Comparison of ENCODE assay signal across 8 cellular contexts in genomic region chr19:56477429-56478338, GRCh38. TPM values are rescaled to one million over a fixed set of nuclear protein-coding genes. Genes with fewer than 3 reads are reported as not detected.
DNase-seq lines count a peak whose midpoint lies in the region; ATAC-seq and TF ChIP-seq lines count a peak whose summit lies in the region.

No MANE protein-coding gene starts in this region.

- H3K27me3 Mint-ChIP-seq in activated T-helper 2 cell treated with anti-CD3 and anti-CD28 coated beads, Interferon-gamma antibody, Interleukin-2, Interleukin-4, amounts not matched to agents 10 μg/mL and 5 μg/mL and 100 μg/mL, durations not matched to agents 14 hours and 24 hours and 36 hours (ENCODE audit: low read depth), result no peaks in the 10 kb centered on the region
- peaks cover 0 to 12% of the 10 kb centered on the region in 2 donors for H3K27me3 Mint-ChIP-seq in natural killer cell treated with Interleukin-12 subunit alpha and Interleukin-12 subunit beta and Interleukin-15 and Interleukin-18, amount 100 ng/mL, for 72 hours
- peaks cover 31% of the 10 kb centered on the region for H3K27me3 Mint-ChIP-seq in stimulated activated naive CD8-positive, alpha-beta T cell treated with anti-CD3 and anti-CD28 coated beads, Interleukin-15, amount 100 ng/mL, for 72 hours

- TF ChIP-seq CTCF in fibroblast of villous mesenchyme (IDR thresholded peaks at IDR 0.05; ENCODE audit: insufficient read depth, low read depth, low read length), result no peak

- H3K9me3 Mint-ChIP-seq in activated T-helper 2 cell treated with anti-CD3 and anti-CD28 coated beads, Interferon-gamma antibody, Interleukin-2, Interleukin-4, amounts not matched to agents 10 μg/mL and 5 μg/mL and 100 μg/mL, durations not matched to agents 14 hours and 24 hours and 36 hours, result peaks cover 72% of the 10 kb centered on the region
- peaks cover 31% of the 10 kb centered on the region for H3K9me3 Mint-ChIP-seq in natural killer cell treated with Interleukin-12 subunit alpha and Interleukin-12 subunit beta and Interleukin-15 and Interleukin-18, amount 100 ng/mL, for 72 hours
- H3K9me3 Mint-ChIP-seq in stimulated activated naive CD8-positive, alpha-beta T cell treated with anti-CD3 and anti-CD28 coated beads, Interleukin-15, amount 100 ng/mL, for 72 hours, result peaks cover 60 to 68% of the 10 kb centered on the region in 2 donors

- peak overlapping the region; percentile 70 for H3K4me3 Mint-ChIP-seq in activated T-helper 2 cell treated with anti-CD3 and anti-CD28 coated beads, Interferon-gamma antibody, Interleukin-2, Interleukin-4, amounts not matched to agents 10 μg/mL and 5 μg/mL and 100 μg/mL, durations not matched to agents 14 hours and 24 hours and 36 hours (ENCODE audit: low read depth)
- peak overlapping the region; percentile 85 for H3K4me3 Mint-ChIP-seq in natural killer cell treated with Interleukin-12 subunit alpha and Interleukin-12 subunit beta and Interleukin-15 and Interleukin-18, amount 100 ng/mL, for 72 hours
- peak overlapping the region; percentile 86 to 98 for H3K4me3 Mint-ChIP-seq in stimulated activated naive CD8-positive, alpha-beta T cell treated with anti-CD3 and anti-CD28 coated beads, Interleukin-15, amount 100 ng/mL, for 72 hours

- H3K4me3 ChIP-seq in fibroblast of villous mesenchyme (ENCODE audit: low read depth, low read length), result peak overlapping the region; percentile 62

- H3K27ac Mint-ChIP-seq in activated T-helper 2 cell treated with anti-CD3 and anti-CD28 coated beads, Interferon-gamma antibody, Interleukin-2, Interleukin-4, amounts not matched to agents 10 μg/mL and 5 μg/mL and 100 μg/mL, durations not matched to agents 14 hours and 24 hours and 36 hours, result no peak overlapping the region
- H3K27ac Mint-ChIP-seq in natural killer cell treated with Interleukin-12 subunit alpha and Interleukin-12 subunit beta and Interleukin-15 and Interleukin-18, amount 100 ng/mL, for 72 hours, result no peak overlapping the region
- H3K27ac Mint-ChIP-seq in stimulated activated naive CD8-positive, alpha-beta T cell treated with anti-CD3 and anti-CD28 coated beads, Interleukin-15, amount 100 ng/mL, for 72 hours, result peak overlapping the region; percentile 98 to 99

- H3K36me3 Mint-ChIP-seq in activated T-helper 2 cell treated with anti-CD3 and anti-CD28 coated beads, Interferon-gamma antibody, Interleukin-2, Interleukin-4, amounts not matched to agents 10 μg/mL and 5 μg/mL and 100 μg/mL, durations not matched to agents 14 hours and 24 hours and 36 hours (ENCODE audit: low read depth), result peaks cover 11% of the 10 kb centered on the region
- peaks cover 38% of the 10 kb centered on the region for H3K36me3 Mint-ChIP-seq in natural killer cell treated with Interleukin-12 subunit alpha and Interleukin-12 subunit beta and Interleukin-15 and Interleukin-18, amount 100 ng/mL, for 72 hours

- ATAC-seq in natural killer cell treated with Interleukin-12 subunit alpha and Interleukin-12 subunit beta and Interleukin-15 and Interleukin-18, amount 100 ng/mL, for 72 hours, result peak; percentile 69 to 85
- peak; percentile 90 for ATAC-seq in stimulated activated naive CD8-positive, alpha-beta T cell treated with anti-CD3 and anti-CD28 coated beads, Interleukin-15, amount 100 ng/mL, for 72 hours
- ATAC-seq in GM19395 (IDR thresholded peaks at IDR 0.05; ENCODE audit: unreplicated experiment) (no peak), HG02642 (IDR thresholded peaks at IDR 0.05; ENCODE audit: poor library complexity, unreplicated experiment) (no peak)

- intact Hi-C loops in activated T-helper 2 cell treated with anti-CD3 and anti-CD28 coated beads, Interferon-gamma antibody, Interleukin-2, Interleukin-4, amounts not matched to agents 10 μg/mL and 5 μg/mL and 100 μg/mL, durations not matched to agents 14 hours and 24 hours and 36 hours (cut with micrococcal nuclease), result no loop called here

- DNase-seq in DMS79 (lab: John Stamatoyannopoulos, UW) (peak; percentile 63), NCI-H748 treated with DMSO at 0.1 percent for 48 hours (lab: John Stamatoyannopoulos, UW) (peak; percentile 69), fibroblast of villous mesenchyme (ENCODE audit: low read depth) (peak; percentile 87)
- no peak for DNase-seq in activated T-helper 2 cell treated with anti-CD3 and anti-CD28 coated beads, Interferon-gamma antibody, Interleukin-2, Interleukin-4, amounts not matched to agents 10 μg/mL and 5 μg/mL and 100 μg/mL, durations not matched to agents 14 hours and 24 hours and 36 hours (ENCODE audit: low spot score)
- DNase-seq in natural killer cell treated with Interleukin-12 subunit alpha and Interleukin-12 subunit beta and Interleukin-15 and Interleukin-18, amount 100 ng/mL, for 72 hours (ENCODE audit: low spot score), result peak; percentile 68
- peak; percentile 81 to 85 for DNase-seq in stimulated activated naive CD8-positive, alpha-beta T cell treated with anti-CD3 and anti-CD28 coated beads, Interleukin-15, amount 100 ng/mL, for 72 hours

- H3K4me1 Mint-ChIP-seq in activated T-helper 2 cell treated with anti-CD3 and anti-CD28 coated beads, Interferon-gamma antibody, Interleukin-2, Interleukin-4, amounts not matched to agents 10 μg/mL and 5 μg/mL and 100 μg/mL, durations not matched to agents 14 hours and 24 hours and 36 hours (ENCODE audit: low read depth), result no peaks in the 10 kb centered on the region
- H3K4me1 Mint-ChIP-seq in natural killer cell treated with Interleukin-12 subunit alpha and Interleukin-12 subunit beta and Interleukin-15 and Interleukin-18, amount 100 ng/mL, for 72 hours (ENCODE audit: low read depth in 2 of 2), result peaks cover 14 to 20% of the 10 kb centered on the region in 2 donors
- H3K4me1 Mint-ChIP-seq in stimulated activated naive CD8-positive, alpha-beta T cell treated with anti-CD3 and anti-CD28 coated beads, Interleukin-15, amount 100 ng/mL, for 72 hours, result peaks cover 30% of the 10 kb centered on the region

RNA-seq across cellular contexts. Expression of gene ZNF667, which starts 0.5 kb away (rescaled TPM):
- total RNA-seq in activated T-helper 2 cell treated with anti-CD3 and anti-CD28 coated beads, Interferon-gamma antibody, Interleukin-2, Interleukin-4, amounts not matched to agents 10 μg/mL and 5 μg/mL and 100 μg/mL, durations not matched to agents 14 hours and 24 hours and 36 hours, result 0.09 TPM in 2 replicates
- 0.97 and 2.6 TPM in 2 replicates for total RNA-seq in fibroblast of villous mesenchyme
- total RNA-seq in natural killer cell treated with Interleukin-12 subunit alpha and Interleukin-12 subunit beta and Interleukin-15 and Interleukin-18, amount 100 ng/mL, for 72 hours, result under 1 TPM; 0.17 to 0.40 TPM

RNA-seq across cellular contexts. Expression of gene ZNF471, which starts 30.0 kb away (rescaled TPM):
- total RNA-seq in activated T-helper 2 cell treated with anti-CD3 and anti-CD28 coated beads, Interferon-gamma antibody, Interleukin-2, Interleukin-4, amounts not matched to agents 10 μg/mL and 5 μg/mL and 100 μg/mL, durations not matched to agents 14 hours and 24 hours and 36 hours, result 0.05 TPM in 2 replicates
- total RNA-seq in fibroblast of villous mesenchyme, result 1.9 and 3.9 TPM in 2 replicates
- total RNA-seq in natural killer cell treated with Interleukin-12 subunit alpha and Interleukin-12 subunit beta and Interleukin-15 and Interleukin-18, amount 100 ng/mL, for 72 hours, result 1 to 10 TPM in 1 of 2 donors, under 1 TPM in 1; 0.20 to 1.1 TPM

Comparison
In these comparisons a context has a peak if more than half of its experiments do, and no peak if none do; other contexts are left out.
1. H3K27ac Mint-ChIP-seq: peak in stimulated activated naive CD8-positive, alpha-beta T cell treated with anti-CD3 and anti-CD28 coated beads, Interleukin-15, amount 100 ng/mL, for 72 hours (2 of 2); none in activated T-helper 2 cell treated with anti-CD3 and anti-CD28 coated beads, Interferon-gamma antibody, Interleukin-2, Interleukin-4, amounts not matched to agents 10 μg/mL and 5 μg/mL and 100 μg/mL, durations not matched to agents 14 hours and 24 hours and 36 hours (single experiment) and natural killer cell treated with Interleukin-12 subunit alpha and Interleukin-12 subunit beta and Interleukin-15 and Interleukin-18, amount 100 ng/mL, for 72 hours (0 of 2).
2. ATAC-seq: peak in natural killer cell treated with Interleukin-12 subunit alpha and Interleukin-12 subunit beta and Interleukin-15 and Interleukin-18, amount 100 ng/mL, for 72 hours (2 of 2) and stimulated activated naive CD8-positive, alpha-beta T cell treated with anti-CD3 and anti-CD28 coated beads, Interleukin-15, amount 100 ng/mL, for 72 hours (single experiment); none in GM19395 (single experiment) and HG02642 (single experiment).
3. Peak in every context shown above with its lines, with median percentiles within 50 percentile points of each other: H3K4me3 Mint-ChIP-seq.